8 cellular contexts compared by ENCODE assay signal in genomic region chr7:4641091-4641666, GRCh38. TPM values are rescaled to one million over a fixed set of nuclear protein-coding genes. Genes with fewer than 3 reads are reported as not detected.
DNase-seq lines count a peak whose midpoint lies in the region; ATAC-seq and TF ChIP-seq lines count a peak whose summit lies in the region.

No MANE protein-coding gene starts in this region.

- in situ Hi-C loops in astrocyte of the spinal cord (cut with HindIII; ENCODE audit: low sequenced_read_pairs), result no loop called here

- peak; percentile 32 for ATAC-seq in HG03025 (IDR thresholded peaks at IDR 0.05; ENCODE audit: low FRiP score, unreplicated experiment)
- ATAC-seq in GM19035 (IDR thresholded peaks at IDR 0.05; ENCODE audit: unreplicated experiment), result no peak

- H3K4me3 ChIP-seq in astrocyte of the spinal cord (ENCODE audit: low read depth, low read length) (peak overlapping the region; percentile 47), mononuclear cell (ENCODE audit: low read length) (peak overlapping the region; percentile 68)

- H3K9me3 ChIP-seq in mononuclear cell (ENCODE audit: low read depth, low read length), result no peaks in the 10 kb centered on the region

- no peak for TF ChIP-seq CTCF in astrocyte of the spinal cord (IDR thresholded peaks at IDR 0.05; ENCODE audit: low read depth, low read length)

- no peaks in the 10 kb centered on the region for H3K27me3 ChIP-seq in mononuclear cell (ENCODE audit: insufficient read depth, low read length)

- peaks cover 17% of the 10 kb centered on the region for H3K4me1 ChIP-seq in mononuclear cell (ENCODE audit: insufficient read depth, low read length)

- DNase-seq in DMS114 treated with DMSO at 0.1 percent for 48 hours (lab: John Stamatoyannopoulos, UW; ENCODE audit: unreplicated experiment) (peak; percentile 67), astrocyte of the spinal cord (ENCODE audit: low read depth, low spot score) (no peak), NCI-H187 (lab: John Stamatoyannopoulos, UW) (no peak), cortex of kidney (lab: John Stamatoyannopoulos, UW) (no peak)
- DNase-seq in activated effector memory CD4-positive, alpha-beta T cell treated with Interleukin-2 at 50 U/mL for 16 hours, result no peak

RNA-seq across cellular contexts. Expression of gene FOXK1, which starts 40.9 kb away (rescaled TPM):
- total RNA-seq in mononuclear cell, result 41.5 TPM
